ENCODE assay signal across 1 cellular context in genomic region chr2:17470855-17471641, GRCh38.
TF ChIP-seq lines count a peak whose summit lies in the region.

No MANE protein-coding gene starts in this region.

TF ChIP-seq in K562, 482 proteins besides CTCF, POLR2A, EP300 and RAD21 (continued from another document and continues in another):
- TF ChIP-seq SMC3 (conservative IDR thresholded peaks at IDR 0.05; ENCODE audit: insufficient read depth, low read depth, low read length) (peak; percentile 44; the same call in 1 of the 2 replicates), ZNF280A (IDR thresholded peaks at IDR 0.05; ENCODE audit: low read depth, partially characterized antibody) (peak; percentile 96), STAG1 (CRISPR knock-in tag; IDR thresholded peaks at IDR 0.05; ENCODE audit: borderline replicate concordance) (peak; percentile 62; the same call in 1 of the 2 replicates), ZEB2 (IDR thresholded peaks at IDR 0.05) (peak; percentile 80), ZNF561 (CRISPR knock-in tag; conservative IDR thresholded peaks at IDR 0.05) (no peak), DEAF1 (CRISPR knock-in tag; IDR thresholded peaks at IDR 0.05) (peak; percentile 29; the same call in 1 of the 2 replicates), ELK3 (CRISPR knock-in tag; IDR thresholded peaks at IDR 0.05) (no peak), SMARCE1 (IDR thresholded peaks at IDR 0.05) (no peak), ZNF24 (IDR thresholded peaks at IDR 0.05) (no peak), ARNT (IDR thresholded peaks at IDR 0.05) (peak in 1 of 2 experiments; percentile 43; a peak in 1 of 4 replicates), ZNF639 (CRISPR knock-in tag; conservative IDR thresholded peaks at IDR 0.05 in 1 of 2, IDR thresholded peaks at IDR 0.05 in 1 of 2) (no peak), LEF1 (IDR thresholded peaks at IDR 0.05) (0 out of 2 replicates have a peak, but pooled peaks have one; percentile 18), U2AF1 (optimal IDR thresholded peaks at IDR 0.05; ENCODE audit: low read depth, low read length) (no peak), HNRNPL (IDR thresholded peaks at IDR 0.05; ENCODE audit: low read depth, low read length) (no peak), MCM3 (IDR thresholded peaks at IDR 0.05) (no peak), MED1 (CRISPR knock-in tag; IDR thresholded peaks at IDR 0.05; ENCODE audit: borderline replicate concordance) (no peak), ARID2 (IDR thresholded peaks at IDR 0.05) (peak; percentile 83), TRIM24 (IDR thresholded peaks at IDR 0.05) (peak in 1 of 2 experiments; percentile 43; a peak in 1 of 4 replicates), CBX3 (IDR thresholded peaks at IDR 0.05; ENCODE audit: borderline replicate concordance in 1 of 2, low read length in 2 of 2) (peak in 1 of 2 experiments; percentile 96; a peak in 2 of 3 replicates), MXI1 (IDR thresholded peaks at IDR 0.05; ENCODE audit: low read depth, low read length) (no peak), ZNF318 (IDR thresholded peaks at IDR 0.05; ENCODE audit: borderline replicate concordance in 1 of 2, low read depth in 1 of 2) (0 out of 4 replicates have a peak, but pooled peaks of 1 of the 2 experiments have one; percentile 21), ZNF41 (CRISPR knock-in tag; conservative IDR thresholded peaks at IDR 0.05) (no peak), NCOA1 (IDR thresholded peaks at IDR 0.05; ENCODE audit: low read depth) (no peak), ZNF384 (IDR thresholded peaks at IDR 0.05; ENCODE audit: low read depth, low read length) (peak; percentile 88), ERF (CRISPR knock-in tag; IDR thresholded peaks at IDR 0.05) (no peak), ZNF311 (CRISPR knock-in tag; IDR thresholded peaks at IDR 0.05) (no peak), ZBTB26 (CRISPR knock-in tag; IDR thresholded peaks at IDR 0.05) (no peak)
- TF ChIP-seq, protein P1, sequence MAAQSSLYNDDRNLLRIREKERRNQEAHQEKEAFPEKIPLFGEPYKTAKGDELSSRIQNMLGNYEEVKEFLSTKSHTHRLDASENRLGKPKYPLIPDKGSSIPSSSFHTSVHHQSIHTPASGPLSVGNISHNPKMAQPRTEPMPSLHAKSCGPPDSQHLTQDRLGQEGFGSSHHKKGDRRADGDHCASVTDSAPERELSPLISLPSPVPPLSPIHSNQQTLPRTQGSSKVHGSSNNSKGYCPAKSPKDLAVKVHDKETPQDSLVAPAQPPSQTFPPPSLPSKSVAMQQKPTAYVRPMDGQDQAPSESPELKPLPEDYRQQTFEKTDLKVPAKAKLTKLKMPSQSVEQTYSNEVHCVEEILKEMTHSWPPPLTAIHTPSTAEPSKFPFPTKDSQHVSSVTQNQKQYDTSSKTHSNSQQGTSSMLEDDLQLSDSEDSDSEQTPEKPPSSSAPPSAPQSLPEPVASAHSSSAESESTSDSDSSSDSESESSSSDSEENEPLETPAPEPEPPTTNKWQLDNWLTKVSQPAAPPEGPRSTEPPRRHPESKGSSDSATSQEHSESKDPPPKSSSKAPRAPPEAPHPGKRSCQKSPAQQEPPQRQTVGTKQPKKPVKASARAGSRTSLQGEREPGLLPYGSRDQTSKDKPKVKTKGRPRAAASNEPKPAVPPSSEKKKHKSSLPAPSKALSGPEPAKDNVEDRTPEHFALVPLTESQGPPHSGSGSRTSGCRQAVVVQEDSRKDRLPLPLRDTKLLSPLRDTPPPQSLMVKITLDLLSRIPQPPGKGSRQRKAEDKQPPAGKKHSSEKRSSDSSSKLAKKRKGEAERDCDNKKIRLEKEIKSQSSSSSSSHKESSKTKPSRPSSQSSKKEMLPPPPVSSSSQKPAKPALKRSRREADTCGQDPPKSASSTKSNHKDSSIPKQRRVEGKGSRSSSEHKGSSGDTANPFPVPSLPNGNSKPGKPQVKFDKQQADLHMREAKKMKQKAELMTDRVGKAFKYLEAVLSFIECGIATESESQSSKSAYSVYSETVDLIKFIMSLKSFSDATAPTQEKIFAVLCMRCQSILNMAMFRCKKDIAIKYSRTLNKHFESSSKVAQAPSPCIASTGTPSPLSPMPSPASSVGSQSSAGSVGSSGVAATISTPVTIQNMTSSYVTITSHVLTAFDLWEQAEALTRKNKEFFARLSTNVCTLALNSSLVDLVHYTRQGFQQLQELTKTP (IDR thresholded peaks at IDR 0.05; ENCODE audit: low read depth in 1 of 2, partially characterized antibody in 2 of 2), result no peak
- TF ChIP-seq, protein P2, sequence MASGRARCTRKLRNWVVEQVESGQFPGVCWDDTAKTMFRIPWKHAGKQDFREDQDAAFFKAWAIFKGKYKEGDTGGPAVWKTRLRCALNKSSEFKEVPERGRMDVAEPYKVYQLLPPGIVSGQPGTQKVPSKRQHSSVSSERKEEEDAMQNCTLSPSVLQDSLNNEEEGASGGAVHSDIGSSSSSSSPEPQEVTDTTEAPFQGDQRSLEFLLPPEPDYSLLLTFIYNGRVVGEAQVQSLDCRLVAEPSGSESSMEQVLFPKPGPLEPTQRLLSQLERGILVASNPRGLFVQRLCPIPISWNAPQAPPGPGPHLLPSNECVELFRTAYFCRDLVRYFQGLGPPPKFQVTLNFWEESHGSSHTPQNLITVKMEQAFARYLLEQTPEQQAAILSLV (tag; IDR thresholded peaks at IDR 0.05), result no peak
- TF ChIP-seq, protein P3, sequence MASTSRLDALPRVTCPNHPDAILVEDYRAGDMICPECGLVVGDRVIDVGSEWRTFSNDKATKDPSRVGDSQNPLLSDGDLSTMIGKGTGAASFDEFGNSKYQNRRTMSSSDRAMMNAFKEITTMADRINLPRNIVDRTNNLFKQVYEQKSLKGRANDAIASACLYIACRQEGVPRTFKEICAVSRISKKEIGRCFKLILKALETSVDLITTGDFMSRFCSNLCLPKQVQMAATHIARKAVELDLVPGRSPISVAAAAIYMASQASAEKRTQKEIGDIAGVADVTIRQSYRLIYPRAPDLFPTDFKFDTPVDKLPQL (IDR thresholded peaks at IDR 0.05; ENCODE audit: extremely low read depth, insufficient read length), result no peak
- TF ChIP-seq, protein P4, sequence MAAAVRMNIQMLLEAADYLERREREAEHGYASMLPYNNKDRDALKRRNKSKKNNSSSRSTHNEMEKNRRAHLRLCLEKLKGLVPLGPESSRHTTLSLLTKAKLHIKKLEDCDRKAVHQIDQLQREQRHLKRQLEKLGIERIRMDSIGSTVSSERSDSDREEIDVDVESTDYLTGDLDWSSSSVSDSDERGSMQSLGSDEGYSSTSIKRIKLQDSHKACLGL (CRISPR knock-in tag; IDR thresholded peaks at IDR 0.05; ENCODE audit: borderline replicate concordance, poor library complexity, severe bottlenecking), result no peak
- TF ChIP-seq, protein P5, sequence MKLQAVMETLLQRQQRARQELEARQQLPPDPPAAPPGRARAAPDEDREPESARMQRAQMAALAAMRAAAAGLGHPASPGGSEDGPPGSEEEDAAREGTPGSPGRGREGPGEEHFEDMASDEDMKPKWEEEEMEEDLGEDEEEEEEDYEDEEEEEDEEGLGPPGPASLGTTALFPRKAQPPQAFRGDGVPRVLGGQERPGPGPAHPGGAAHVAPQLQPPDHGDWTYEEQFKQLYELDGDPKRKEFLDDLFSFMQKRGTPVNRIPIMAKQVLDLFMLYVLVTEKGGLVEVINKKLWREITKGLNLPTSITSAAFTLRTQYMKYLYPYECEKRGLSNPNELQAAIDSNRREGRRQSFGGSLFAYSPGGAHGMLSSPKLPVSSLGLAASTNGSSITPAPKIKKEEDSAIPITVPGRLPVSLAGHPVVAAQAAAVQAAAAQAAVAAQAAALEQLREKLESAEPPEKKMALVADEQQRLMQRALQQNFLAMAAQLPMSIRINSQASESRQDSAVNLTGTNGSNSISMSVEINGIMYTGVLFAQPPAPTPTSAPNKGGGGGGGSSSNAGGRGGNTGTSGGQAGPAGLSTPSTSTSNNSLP (IDR thresholded peaks at IDR 0.05; ENCODE audit: borderline replicate concordance, low read depth, low read length), result no peak
